Comparison of ENCODE assay signal across 15 cellular contexts in genomic region chr20:63772781-63773520, GRCh38. TPM values are rescaled to one million over a fixed set of nuclear protein-coding genes. Genes with fewer than 3 reads are reported as not detected.
A peak's percentile ranks its signal among the peaks of the same experiment; 100 is the strongest.
DNase-seq lines count a peak whose midpoint lies in the region; ATAC-seq and TF ChIP-seq lines count a peak whose summit lies in the region.
"Had no signal": no experiment of that assay in that cellular context is flagged by ENCODE, and none has a peak within 500 bp of the region (broad histone marks: within the 10 kb centered on the region; RNA-seq: fewer than 3 reads in every experiment).

No MANE protein-coding gene starts in this region.

- intact Hi-C loops in heart right ventricle (cut with DNase I): loop anchor here in 2 of 10 donors (10.0 kb wide), 1 partner anchor 202 kb away; the partner anchor contains the start of gene SAMD10 (in 2 of the 2)

- POLR2A ChIA-PET in HEK293 (lab: Yijun Ruan, JAX) (interaction anchor here (0.6 to 0.7 kb wide), 2 partner anchors 21 to 108 kb away, joined by 3 to 7 read pairs; no protein-coding TSS in a partner anchor), RWPE1 (lab: Yijun Ruan, JAX; ENCODE audit: low non-redundant PET) (interaction anchor here (0.7 kb wide), 1 partner anchor 30 kb away, joined by 7 read pairs; no protein-coding TSS in a partner anchor)

- H3K9ac ChIP-seq in OCI-LY3 (ENCODE audit: low read length): no peak overlapping the region

- H2AFZ ChIP-seq in OCI-LY3 (ENCODE audit: low read depth, low read length): no peak overlapping the region

- no peak overlapping the region for H3K27ac ChIP-seq in HEK293 (ENCODE audit: extremely low read depth, low read depth, low read length)
- H3K27ac ChIP-seq in OCI-LY3 (ENCODE audit: low read length): no peak overlapping the region
- peak overlapping the region in 2 of 10 donors; percentile 48 to 51 for H3K27ac ChIP-seq in heart right ventricle
- no peak overlapping the region for H3K27ac ChIP-seq in RWPE1
- H3K27ac ChIP-seq: C4-2B, gastrocnemius medialis had no signal

- peaks cover 21% of the 10 kb centered on the region for H3K4me1 Mint-ChIP-seq in osteocyte (ENCODE audit: unreplicated experiment)

- H3K36me3 ChIP-seq in HEK293 (ENCODE audit: control insufficient read depth in 2 of 2, insufficient read depth in 1 of 2, low read length in 2 of 2) (peaks cover 0 to 5% of the 10 kb centered on the region in 2 experiments; a peak in 1 of 3 replicates), OCI-LY3 (replicated peaks; ENCODE audit: low read depth, low read length) (no peaks in the 10 kb centered on the region), heart right ventricle (peaks cover 0 to 59% (median 19%) of the 10 kb centered on the region in 9 donors)
- H3K36me3 ChIP-seq: gastrocnemius medialis had no signal

- no peaks in the 10 kb centered on the region for H3K27me3 ChIP-seq in OCI-LY3 (ENCODE audit: low read depth, low read length)
- no peaks in the 10 kb centered on the region for H3K27me3 ChIP-seq in heart right ventricle
- H3K27me3 ChIP-seq: gastrocnemius medialis had no signal

- H3K9me3 Mint-ChIP-seq in osteocyte (ENCODE audit: unreplicated experiment): no peaks in the 10 kb centered on the region
- H3K9me3 Mint-ChIP-seq: activated naive CD4-positive, alpha-beta T cell treated with anti-CD3 and anti-CD28 coated beads, Interleukin-2, amount 50 U/mL, for 24 hours; endodermal cell had no signal

- no peaks in the 10 kb centered on the region for H3K79me2 ChIP-seq in OCI-LY3 (ENCODE audit: low read length)

- no peak for TF ChIP-seq CTCF in HEK293 (tag by site-specific recombination; IDR thresholded peaks at IDR 0.05)
- TF ChIP-seq CTCF in OCI-LY3 (IDR thresholded peaks at IDR 0.05; ENCODE audit: low read depth, low read length): no peak
- no peak for TF ChIP-seq CTCF in heart right ventricle (IDR thresholded peaks at IDR 0.05)
- no peak for TF ChIP-seq CTCF in osteocyte (IDR thresholded peaks at IDR 0.05)
- TF ChIP-seq CTCF in RWPE1 (conservative IDR thresholded peaks at IDR 0.05; ENCODE audit: low read depth): no peak

- H3K4me3 ChIP-seq in HEK293 (ENCODE audit: low read depth, low read length) (no peak overlapping the region), OCI-LY3 (ENCODE audit: low read length) (no peak overlapping the region), heart right ventricle (no peak overlapping the region)
- H3K4me3 ChIP-seq: gastrocnemius medialis, GM12878 had no signal

- peak; percentile 31 to 43 for DNase-seq in heart right ventricle
- DNase-seq in osteocyte (ENCODE audit: extremely low spot score, unreplicated experiment): no peak
- no peak for DNase-seq in RWPE1 (ENCODE audit: low spot score)
- DNase-seq in HUDEP-2 (lab: John Stamatoyannopoulos, UW; ENCODE audit: unreplicated experiment in 76 of 76): no peak
- DNase-seq: endodermal cell; gastrocnemius medialis; NCI-H1105 treated with DMSO at 0.1 percent for 48 hours; stimulated activated CD4-positive, alpha-beta T cell treated with anti-CD3 and anti-CD28 coated beads, Interleukin-4, amount 100 ng/mL, for 1 hour had no signal

- 49 to 68% methylated on average over 19 to 20 of the region's 20 CpGs for WGBS in heart right ventricle, 2 donors

- no peaks in the 10 kb centered on the region for H4K20me1 ChIP-seq in OCI-LY3 (ENCODE audit: insufficient read depth, low read length)

- peak overlapping the region; percentile 53 for H3K4me2 ChIP-seq in OCI-LY3 (ENCODE audit: low read length)

- peak overlapping the region; percentile 66 for H3K27ac Mint-ChIP-seq in osteocyte (ENCODE audit: unreplicated experiment)
- H3K27ac Mint-ChIP-seq: activated naive CD4-positive, alpha-beta T cell treated with anti-CD3 and anti-CD28 coated beads, Interleukin-2, amount 50 U/mL, for 24 hours; endodermal cell had no signal

- CTCF ChIA-PET in HEK293 (lab: Yijun Ruan, JAX) (interaction anchor here (0.5 to 3.7 kb wide), 4 partner anchors 13 to 234 kb away, joined by 3 to 29 read pairs (median 3); no protein-coding TSS in a partner anchor), RWPE1 (lab: Yijun Ruan, JAX) (interaction anchor here (1.0 to 2.7 kb wide), 3 partner anchors 14 to 48 kb away, joined by 3 to 16 read pairs (median 5); no protein-coding TSS in a partner anchor)

- H3K36me3 Mint-ChIP-seq in osteocyte (ENCODE audit: unreplicated experiment): peaks cover 12% of the 10 kb centered on the region
- H3K36me3 Mint-ChIP-seq: activated naive CD4-positive, alpha-beta T cell treated with anti-CD3 and anti-CD28 coated beads, Interleukin-2, amount 50 U/mL, for 24 hours had no signal

- no peak overlapping the region for H3K4me3 Mint-ChIP-seq in osteocyte (ENCODE audit: unreplicated experiment)
- H3K4me3 Mint-ChIP-seq: activated naive CD4-positive, alpha-beta T cell treated with anti-CD3 and anti-CD28 coated beads, Interleukin-2, amount 50 U/mL, for 24 hours; endodermal cell had no signal

- H3K27me3 Mint-ChIP-seq in osteocyte (ENCODE audit: unreplicated experiment): no peaks in the 10 kb centered on the region
- H3K27me3 Mint-ChIP-seq: activated naive CD4-positive, alpha-beta T cell treated with anti-CD3 and anti-CD28 coated beads, Interleukin-2, amount 50 U/mL, for 24 hours had no signal

- H3K4me1 ChIP-seq in HEK293 (ENCODE audit: control insufficient read depth, insufficient read depth, low read length): no peaks in the 10 kb centered on the region
- peaks cover 6% of the 10 kb centered on the region; the same call in 1 of the 2 replicates for H3K4me1 ChIP-seq in OCI-LY3 (ENCODE audit: low read length)
- H3K4me1 ChIP-seq in heart right ventricle: peaks cover 0 to 38% (median 14%) of the 10 kb centered on the region in 9 donors
- H3K4me1 ChIP-seq: gastrocnemius medialis had no signal

- ATAC-seq in heart right ventricle (peak; percentile 21 to 76 (median 66)), HG03045 (IDR thresholded peaks at IDR 0.05; ENCODE audit: unreplicated experiment) (no peak), GM19351 (IDR thresholded peaks at IDR 0.05; ENCODE audit: unreplicated experiment) (no peak)
- ATAC-seq: gastrocnemius medialis, GM12878 had no signal

- no peaks in the 10 kb centered on the region for H3K9me3 ChIP-seq in HEK293 (ENCODE audit: control insufficient read depth, insufficient read depth, low read depth, low read length)
- H3K9me3 ChIP-seq in OCI-LY3 (ENCODE audit: insufficient read depth, low read length): peaks cover 5% of the 10 kb centered on the region; the same call in 1 of the 2 replicates
- no peaks in the 10 kb centered on the region for H3K9me3 ChIP-seq in heart right ventricle
- H3K9me3 ChIP-seq: gastrocnemius medialis had no signal

TF ChIP-seq in HEK293, 187 proteins besides CTCF, POLR2A, EP300 and RAD21 (continues in another document):
- TF ChIP-seq ZNF121 (tag by site-specific recombination; IDR thresholded peaks at IDR 0.05) (no peak), KLF9 (tag by site-specific recombination; IDR thresholded peaks at IDR 0.05; ENCODE audit: low read depth) (no peak), KLF1 (tag by site-specific recombination; IDR thresholded peaks at IDR 0.05) (peak; percentile 60), ZNF19 (tag by site-specific recombination; IDR thresholded peaks at IDR 0.05; ENCODE audit: low read depth) (no peak), GFI1B (tag by site-specific recombination; IDR thresholded peaks at IDR 0.05) (no peak), ZNF768 (tag by site-specific recombination; IDR thresholded peaks at IDR 0.05) (no peak), ZNF114 (tag by site-specific recombination; IDR thresholded peaks at IDR 0.05) (no peak)
- TF ChIP-seq, protein P1, sequence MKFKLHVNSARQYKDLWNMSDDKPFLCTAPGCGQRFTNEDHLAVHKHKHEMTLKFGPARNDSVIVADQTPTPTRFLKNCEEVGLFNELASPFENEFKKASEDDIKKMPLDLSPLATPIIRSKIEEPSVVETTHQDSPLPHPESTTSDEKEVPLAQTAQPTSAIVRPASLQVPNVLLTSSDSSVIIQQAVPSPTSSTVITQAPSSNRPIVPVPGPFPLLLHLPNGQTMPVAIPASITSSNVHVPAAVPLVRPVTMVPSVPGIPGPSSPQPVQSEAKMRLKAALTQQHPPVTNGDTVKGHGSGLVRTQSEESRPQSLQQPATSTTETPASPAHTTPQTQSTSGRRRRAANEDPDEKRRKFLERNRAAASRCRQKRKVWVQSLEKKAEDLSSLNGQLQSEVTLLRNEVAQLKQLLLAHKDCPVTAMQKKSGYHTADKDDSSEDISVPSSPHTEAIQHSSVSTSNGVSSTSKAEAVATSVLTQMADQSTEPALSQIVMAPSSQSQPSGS (tag by site-specific recombination; IDR thresholded peaks at IDR 0.05; ENCODE audit: low read depth): 0 out of 2 replicates have a peak, but pooled peaks have one; percentile 21
- TF ChIP-seq, protein P2, sequence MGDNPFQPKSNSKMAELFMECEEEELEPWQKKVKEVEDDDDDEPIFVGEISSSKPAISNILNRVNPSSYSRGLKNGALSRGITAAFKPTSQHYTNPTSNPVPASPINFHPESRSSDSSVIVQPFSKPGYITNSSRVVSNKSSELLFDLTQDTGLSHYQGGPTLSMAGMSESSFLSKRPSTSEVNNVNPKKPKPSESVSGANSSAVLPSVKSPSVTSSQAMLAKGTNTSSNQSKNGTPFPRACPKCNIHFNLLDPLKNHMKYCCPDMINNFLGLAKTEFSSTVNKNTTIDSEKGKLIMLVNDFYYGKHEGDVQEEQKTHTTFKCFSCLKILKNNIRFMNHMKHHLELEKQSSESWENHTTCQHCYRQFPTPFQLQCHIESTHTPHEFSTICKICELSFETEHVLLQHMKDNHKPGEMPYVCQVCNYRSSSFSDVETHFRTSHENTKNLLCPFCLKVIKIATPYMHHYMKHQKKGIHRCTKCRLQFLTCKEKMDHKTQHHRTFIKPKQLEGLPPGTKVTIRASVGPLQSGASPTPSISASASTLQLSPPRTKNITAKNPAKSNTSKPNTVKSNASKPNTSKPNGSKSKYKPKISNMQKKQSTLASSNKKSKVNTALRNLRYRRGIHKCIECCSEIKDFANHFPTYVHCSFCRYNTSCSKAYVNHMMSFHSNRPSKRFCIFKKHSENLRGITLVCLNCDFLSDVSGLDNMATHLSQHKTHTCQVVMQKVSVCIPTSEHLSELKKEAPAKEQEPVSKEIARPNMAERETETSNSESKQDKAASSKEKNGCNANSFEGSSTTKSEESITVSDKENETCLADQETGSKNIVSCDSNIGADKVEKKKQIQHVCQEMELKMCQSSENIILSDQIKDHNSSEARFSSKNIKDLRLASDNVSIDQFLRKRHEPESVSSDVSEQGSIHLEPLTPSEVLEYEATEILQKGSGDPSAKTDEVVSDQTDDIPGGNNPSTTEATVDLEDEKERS (tag by site-specific recombination; IDR thresholded peaks at IDR 0.05): no peak

RNA-seq across cellular contexts. Expression of gene SLC2A4RG, which starts 33.4 kb away (rescaled TPM):
- total RNA-seq in heart right ventricle (10 to 100 TPM; 64.4 to 85.3 (median 76.8) TPM), osteocyte (74.8 and 80.7 TPM in 2 replicates)
- polyA plus RNA-seq in heart right ventricle: 100 to 1,000 TPM in 1 of 2 donors, 10 to 100 TPM in 1; 36.3 to 114 TPM

RNA-seq across cellular contexts. Expression of gene LIME1, which starts 36.5 kb away (rescaled TPM):
- total RNA-seq in heart right ventricle (1 to 10 TPM in 9 of 10 donors, under 1 TPM in 1; 0.79 to 4.1 (median 2.7) TPM), osteocyte (9.4 and 12.5 TPM in 2 replicates)
- polyA plus RNA-seq in heart right ventricle: 10 to 100 TPM in 1 of 2 donors, 1 to 10 TPM in 1; 4.9 to 15.7 TPM

RNA-seq across cellular contexts. Expression of gene ZBTB46, which starts 58.1 kb away (rescaled TPM):
- 10 to 100 TPM; 10.2 to 25.4 (median 14.7) TPM for total RNA-seq in heart right ventricle
- polyA plus RNA-seq in heart right ventricle: 10 to 100 TPM in 1 of 2 donors, 1 to 10 TPM in 1; 5.6 to 10.3 TPM
- total RNA-seq in osteocyte: 20.5 and 20.9 TPM in 2 replicates

Comparison
In these comparisons a context has a peak if more than half of its experiments do, and no peak if none do; other contexts are left out.
1. ATAC-seq: peak in heart right ventricle (8 of 8); none in HG03045 (single experiment) and GM19351 (single experiment).
2. DNase-seq: peak in heart right ventricle (2 of 2); none in osteocyte (single experiment), RWPE1 (single experiment) and HUDEP-2 (0 of 76).